Comparison of ENCODE assay signal across 10 cellular contexts in genomic region chr11:64893194-64894069, GRCh38. TPM values are rescaled to one million over a fixed set of nuclear protein-coding genes. Genes with fewer than 3 reads are reported as not detected.
DNase-seq lines count a peak whose midpoint lies in the region; ATAC-seq, FAIRE-seq and TF ChIP-seq lines count a peak whose summit lies in the region.
"Had no signal": no experiment of that assay in that cellular context is flagged by ENCODE, and none has a peak within 500 bp of the region (broad histone marks: within the 10 kb centered on the region; RNA-seq: fewer than 3 reads in every experiment).

No MANE protein-coding gene starts in this region.

- H3K9me3 ChIP-seq in left ventricle myocardium inferior (replicated peaks) = no peaks in the 10 kb centered on the region
- H3K9me3 ChIP-seq in GM12878 (replicated peaks; ENCODE audit: control insufficient read depth, insufficient read depth, low read length) = no peaks in the 10 kb centered on the region
- H3K9me3 ChIP-seq in mesenchymal stem cell (ENCODE audit: control insufficient read depth, low read length) = no peaks in the 10 kb centered on the region
- no peaks in the 10 kb centered on the region for H3K9me3 ChIP-seq in Karpas-422 (ENCODE audit: low read length)
- H3K9me3 ChIP-seq: lower lobe of right lung had no signal

- H2BK120ac ChIP-seq in mesenchymal stem cell (ENCODE audit: low read depth, low read length) = no peak overlapping the region

- no peak for TF ChIP-seq RAD21 in GM12878 (IDR thresholded peaks at IDR 0.05; ENCODE audit: insufficient read depth, low read depth, low read length)

- no peak overlapping the region for H2BK15ac ChIP-seq in mesenchymal stem cell (ENCODE audit: low read depth, poor library complexity, severe bottlenecking)

- CTCF ChIA-PET in GM12878 (lab: Yijun Ruan, JAX) = interaction anchor here (0.8 to 30.0 kb wide), 11 partner anchors 9 to 222 kb away, joined by 3 to 1208 read pairs (median 4); partner anchors contain the start of genes CDC42BPG and EHD1
- CTCF ChIA-PET in activated CD4-positive, alpha-beta memory T cell treated with anti-CD3 and anti-CD28 coated beads, Interleukin-2, amount 10 ng/mL, durations not matched to agents 7 days and 5 days (lab: Charles Lee) = interaction anchor here (0.8 to 30.2 kb wide), 3 partner anchors 8 to 38 kb away, joined by 3 to 957 read pairs (median 5); partner anchors contain the start of gene CDC42BPG

- POLR2A ChIA-PET in GM12878 (lab: Charles Lee) = interaction anchor here (0.8 to 1.7 kb wide), 4 partner anchors 14 to 44 kb away, joined by 3 to 5 read pairs (median 4); no protein-coding TSS in a partner anchor
- POLR2A ChIA-PET in activated CD4-positive, alpha-beta memory T cell treated with anti-CD3 and anti-CD28 coated beads, Interleukin-2, amount 10 ng/mL, durations not matched to agents 7 days and 5 days (lab: Charles Lee) = interaction anchor here (25.5 kb wide), 1 partner anchor 36 kb away, joined by 1068 read pairs; the partner anchor contains the start of gene CDC42BPG

- H3K79me2 ChIP-seq in GM12878 (ENCODE audit: control insufficient read depth, insufficient read depth, low read length) (no peaks in the 10 kb centered on the region), Karpas-422 (ENCODE audit: low read length) (no peaks in the 10 kb centered on the region)

- DNase-seq in left ventricle myocardium inferior (no peak), Right ventricle myocardium inferior (ENCODE audit: missing footprints) (no peak), GM12878 (ENCODE audit: low read depth, low spot score) (no peak), mesenchymal stem cell (no peak), type B pancreatic cell (ENCODE audit: extremely low spot score, unreplicated experiment) (no peak), Karpas-422 (no peak)
- no peak for DNase-seq in activated CD4-positive, alpha-beta memory T cell treated with anti-CD3 and anti-CD28 coated beads, Interleukin-2, amount 10 ng/mL, durations not matched to agents 7 days and 5 days
- DNase-seq in activated CD4-positive, alpha-beta T cell treated with anti-CD3 and anti-CD28 coated beads for 4 hours = no peak

- H3K4me3 ChIP-seq in left ventricle myocardium inferior = no peak overlapping the region
- H3K4me3 ChIP-seq in GM12878 = no peak overlapping the region
- no peak overlapping the region for H3K4me3 ChIP-seq in mesenchymal stem cell (ENCODE audit: insufficient read depth in 1 of 2, low read depth in 1 of 2, low read length in 2 of 2)
- H3K4me3 ChIP-seq in Karpas-422 (ENCODE audit: low read length) = no peak overlapping the region
- H3K4me3 ChIP-seq: lower lobe of right lung had no signal

- H3K9ac ChIP-seq in GM12878 (ENCODE audit: control insufficient read depth, insufficient read depth, low read length) (no peak overlapping the region), mesenchymal stem cell (ENCODE audit: low read length) (no peak overlapping the region), Karpas-422 (ENCODE audit: low read length) (no peak overlapping the region)

- no peaks in the 10 kb centered on the region for H3K79me1 ChIP-seq in mesenchymal stem cell (replicated peaks; ENCODE audit: low read length, poor library complexity, severe bottlenecking)

- H2AK5ac ChIP-seq in mesenchymal stem cell (ENCODE audit: low read length, severe bottlenecking) = no peak overlapping the region

- in situ Hi-C loops in GM12878 (cut with MboI) = loop anchor here (5.0 kb wide), 1 partner anchor 46 kb away; no protein-coding TSS in a partner anchor

- RAD21 ChIA-PET in GM12878 (lab: Charles Lee; ENCODE audit: unreplicated experiment) = interaction anchor here (0.8 to 5.7 kb wide), 11 partner anchors 12 to 104 kb away, joined by 3 to 101 read pairs (median 4); partner anchors contain the start of gene BATF2

- H3K4me1 Mint-ChIP-seq in type B pancreatic cell (ENCODE audit: unreplicated experiment) = peaks cover 8% of the 10 kb centered on the region
- peaks cover 2% of the 10 kb centered on the region for H3K4me1 Mint-ChIP-seq in activated CD4-positive, alpha-beta memory T cell treated with anti-CD3 and anti-CD28 coated beads, Interleukin-2, amount 10 ng/mL, durations not matched to agents 7 days and 5 days

- H3K27me3 ChIP-seq in left ventricle myocardium inferior (ENCODE audit: low read depth) (no peaks in the 10 kb centered on the region), GM12878 (replicated peaks in 1 of 2; ENCODE audit: control insufficient read depth in 2 of 2, insufficient read depth in 2 of 2, low read length in 1 of 2) (no peaks in the 10 kb centered on the region), mesenchymal stem cell (ENCODE audit: control insufficient read depth in 1 of 2, insufficient read depth in 1 of 2, low read length in 2 of 2) (no peaks in the 10 kb centered on the region), Karpas-422 (ENCODE audit: low read length) (no peaks in the 10 kb centered on the region)

- H2BK5ac ChIP-seq in mesenchymal stem cell (ENCODE audit: low read depth, low read length, poor library complexity, severe bottlenecking) = no peak overlapping the region

- no peak overlapping the region for H3K23ac ChIP-seq in mesenchymal stem cell (ENCODE audit: low read length in 2 of 2)

- H3K14ac ChIP-seq in mesenchymal stem cell (ENCODE audit: low read length in 2 of 2) = no peak overlapping the region

- H2BK12ac ChIP-seq in mesenchymal stem cell (ENCODE audit: low read length in 2 of 2) = peak overlapping the region in 1 of 2 experiments; percentile 25

- intact Hi-C loops in left ventricle myocardium inferior (cut with micrococcal nuclease) (loop anchor here (2.0 kb wide), 1 partner anchor 47 kb away; no protein-coding TSS in a partner anchor), Right ventricle myocardium inferior (cut with DNase I) (loop anchor here (1.0 kb wide), 1 partner anchor 46 kb away; no protein-coding TSS in a partner anchor), GM12878 (cut with micrococcal nuclease; ENCODE audit: unreplicated experiment) (loop anchor here (1.0 kb wide), 1 partner anchor 46 kb away; no protein-coding TSS in a partner anchor)

- no peaks in the 10 kb centered on the region for H4K20me1 ChIP-seq in GM12878 (ENCODE audit: control insufficient read depth, insufficient read depth)
- H4K20me1 ChIP-seq in Karpas-422 (ENCODE audit: insufficient read depth, low read depth, low read length) = no peaks in the 10 kb centered on the region

- H3K9me3 Mint-ChIP-seq in type B pancreatic cell = no peaks in the 10 kb centered on the region
- no peaks in the 10 kb centered on the region for H3K9me3 Mint-ChIP-seq in activated CD4-positive, alpha-beta memory T cell treated with anti-CD3 and anti-CD28 coated beads, Interleukin-2, amount 10 ng/mL, durations not matched to agents 7 days and 5 days

- SMC1A ChIA-PET in GM12878 (lab: Charles Lee; ENCODE audit: uncharacterized antibody, unreplicated experiment) = interaction anchor here (0.6 to 7.2 kb wide), 11 partner anchors 13 to 617 kb away, joined by 3 to 138 read pairs (median 4); no protein-coding TSS in a partner anchor

- no peaks in the 10 kb centered on the region for H3K36me3 Mint-ChIP-seq in type B pancreatic cell
- peaks cover 9% of the 10 kb centered on the region for H3K36me3 Mint-ChIP-seq in activated CD4-positive, alpha-beta memory T cell treated with anti-CD3 and anti-CD28 coated beads, Interleukin-2, amount 10 ng/mL, durations not matched to agents 7 days and 5 days (ENCODE audit: low read depth)
- H3K36me3 Mint-ChIP-seq: activated naive CD8-positive, alpha-beta T cell had no signal

- H3K4me2 ChIP-seq in GM12878 (ENCODE audit: control insufficient read depth, insufficient read depth) (no peak overlapping the region), mesenchymal stem cell (ENCODE audit: low read length, poor library complexity, severe bottlenecking) (no peak overlapping the region), Karpas-422 (ENCODE audit: low read depth, low read length, poor library complexity, severe bottlenecking) (no peak overlapping the region)

- no peak overlapping the region for H3K27ac Mint-ChIP-seq in type B pancreatic cell
- no peak overlapping the region for H3K27ac Mint-ChIP-seq in activated CD4-positive, alpha-beta memory T cell treated with anti-CD3 and anti-CD28 coated beads, Interleukin-2, amount 10 ng/mL, durations not matched to agents 7 days and 5 days
- H3K27ac Mint-ChIP-seq: activated naive CD8-positive, alpha-beta T cell had no signal

- WGBS in GM12878 (ENCODE audit: insufficient coverage, insufficient replicate concordance, low lambda C conversion rate, missing lambda C conversion rate) = 67% methylated on average over 23 of the region's 25 CpGs
- WGBS in mesenchymal stem cell = 92% methylated on average over 25 of the region's 25 CpGs

- no peak overlapping the region for H3K4ac ChIP-seq in mesenchymal stem cell (ENCODE audit: low read depth in 1 of 2, low read length in 2 of 2)

- H3K27ac ChIP-seq in left ventricle myocardium inferior (replicated peaks) (peak overlapping the region; percentile 79), GM12878 (ENCODE audit: control insufficient read depth, insufficient read depth) (no peak overlapping the region), mesenchymal stem cell (ENCODE audit: low read length, poor library complexity, severe bottlenecking) (no peak overlapping the region), Karpas-422 (ENCODE audit: low read length) (no peak overlapping the region)
- H3K27ac ChIP-seq: lower lobe of right lung had no signal

- H3K9me2 ChIP-seq in Karpas-422 (replicated peaks; ENCODE audit: insufficient read depth, low read length) = no peaks in the 10 kb centered on the region

- no TSS peak for BruUV-seq in GM12878 (replicated peaks; lab: Mats Ljungman, UMichigan)

- H3K36me3 ChIP-seq in left ventricle myocardium inferior (peaks cover 29% of the 10 kb centered on the region), GM12878 (ENCODE audit: control insufficient read depth in 2 of 2, insufficient read depth in 2 of 2, low read length in 1 of 2) (peaks cover 0 to 3% of the 10 kb centered on the region in 2 experiments; a peak in 1 of 4 replicates), mesenchymal stem cell (ENCODE audit: control insufficient read depth in 1 of 2, insufficient read depth in 2 of 2, low read depth in 1 of 2, low read length in 2 of 2) (peaks cover 37 to 39% of the 10 kb centered on the region in 2 experiments), Karpas-422 (ENCODE audit: insufficient read depth, low read length) (no peaks in the 10 kb centered on the region)

- H3K4me1 ChIP-seq in left ventricle myocardium inferior (peaks cover 50% of the 10 kb centered on the region), GM12878 (ENCODE audit: control insufficient read depth, insufficient read depth, low read length) (peaks cover 2% of the 10 kb centered on the region; the same call in 1 of the 2 replicates), mesenchymal stem cell (ENCODE audit: control insufficient read depth, insufficient read depth, low read depth, low read length) (peaks cover 20% of the 10 kb centered on the region), Karpas-422 (ENCODE audit: low read length) (peaks cover 6% of the 10 kb centered on the region)

- no peaks in the 10 kb centered on the region for H3K27me3 Mint-ChIP-seq in type B pancreatic cell
- H3K27me3 Mint-ChIP-seq in activated CD4-positive, alpha-beta memory T cell treated with anti-CD3 and anti-CD28 coated beads, Interleukin-2, amount 10 ng/mL, durations not matched to agents 7 days and 5 days = no peaks in the 10 kb centered on the region
- H3K27me3 Mint-ChIP-seq: activated naive CD8-positive, alpha-beta T cell had no signal

- H2AFZ ChIP-seq in GM12878 (ENCODE audit: control insufficient read depth, low read depth, low read length) = no peak overlapping the region
- no peak overlapping the region for H2AFZ ChIP-seq in mesenchymal stem cell (ENCODE audit: low read depth, low read length)
- no peak overlapping the region for H2AFZ ChIP-seq in Karpas-422 (ENCODE audit: low read length)

- H3K4me3 Mint-ChIP-seq in type B pancreatic cell = peak overlapping the region; percentile 49
- no peak overlapping the region for H3K4me3 Mint-ChIP-seq in activated CD4-positive, alpha-beta memory T cell treated with anti-CD3 and anti-CD28 coated beads, Interleukin-2, amount 10 ng/mL, durations not matched to agents 7 days and 5 days
- H3K4me3 Mint-ChIP-seq: activated naive CD8-positive, alpha-beta T cell had no signal

- no peak overlapping the region for H4K8ac ChIP-seq in mesenchymal stem cell (ENCODE audit: low read length)

- peak overlapping the region in 1 of 2 experiments; percentile 86 for H3K18ac ChIP-seq in mesenchymal stem cell (ENCODE audit: low read depth in 1 of 2, low read length in 2 of 2)

- peak; percentile 10; the same call in 1 of the 2 replicates for TF ChIP-seq POLR2A in GM12878 (IDR thresholded peaks at IDR 0.05; ENCODE audit: low read depth, low read length)

- TF ChIP-seq CTCF in left ventricle myocardium inferior (IDR thresholded peaks at IDR 0.05; ENCODE audit: borderline replicate concordance) (no peak), GM12878 (IDR thresholded peaks at IDR 0.05 in 2 of 3, conservative IDR thresholded peaks at IDR 0.05 in 1 of 3; ENCODE audit: control insufficient read depth in 2 of 3, extremely low read depth in 1 of 3, insufficient read depth in 1 of 3, low read depth in 3 of 3, low read length in 3 of 3) (no peak), type B pancreatic cell (conservative IDR thresholded peaks at IDR 0.05) (peak; percentile 27)

- ATAC-seq in Right ventricle myocardium inferior (no peak), GM12878 (peak; percentile 73)

- peak overlapping the region; percentile 3 for H4K91ac ChIP-seq in mesenchymal stem cell (ENCODE audit: low read length)

- TF ChIP-seq EP300 in GM12878 (IDR thresholded peaks at IDR 0.05; ENCODE audit: borderline replicate concordance in 1 of 2, control insufficient read depth in 1 of 2, low read depth in 2 of 2, low read length in 2 of 2) = no peak

- FAIRE-seq in GM12878 (lab: Jason Lieb, UNC) = no peak

RNA-seq across cellular contexts. Expression of gene EHD1, which starts 15.0 kb away (rescaled TPM):
- total RNA-seq in left ventricle myocardium inferior = 40.3 TPM
- total RNA-seq in Right ventricle myocardium inferior = 56.0 TPM
- 122 and 128 TPM in 2 replicates for total RNA-seq in GM12878 (2013; cell fraction: nucleolus; rRNA removed)
- total RNA-seq in GM12878 (2014; rRNA removed) = 50.9 and 64.6 TPM in 2 replicates
- 24.3 and 24.5 TPM in 2 replicates for total RNA-seq in GM12878 (2014; rRNA removed; fragmentation: Illumina TruSeq; extraction: Trizol)
- total RNA-seq in GM12878 (2021) = 165 and 166 TPM in 2 replicates
- polyA plus RNA-seq in GM12878 (2011; ENCODE audit: low read depth) = 43.3 TPM
- polyA plus RNA-seq in GM12878 (2011; rRNA removed) = 21.0 and 50.4 TPM in 2 replicates
- polyA plus RNA-seq in GM12878 (2011; cell fraction: cytosol; rRNA removed) = 79.0 and 83.3 TPM in 2 replicates
- polyA plus RNA-seq in GM12878 (2011; cell fraction: nucleus; rRNA removed) = 107 and 190 TPM in 2 replicates
- 112 and 125 TPM in 2 replicates for polyA plus RNA-seq in GM12878 (2012)
- 18.9 and 71.4 TPM in 2 replicates for polyA plus RNA-seq in GM12878 (2014; fragmentation: Illumina TruSeq; extraction: Trizol)
- 1 to 10 TPM; 1.0 to 2.2 TPM for polyA plus RNA-seq in GM12878 (2014; fragmentation: Nextera tagmentation; extraction: Ambion mirVana)
- polyA plus RNA-seq in GM12878 (2014; rRNA removed) = 68.5 and 102 TPM in 2 replicates
- 10 to 100 TPM; 88.1 to 97.5 TPM for polyA plus RNA-seq in GM12878 (2016; fragmentation: Nextera tagmentation; extraction: Ambion mirVana)
- 75.9 and 95.9 TPM in 2 replicates for polyA minus RNA-seq in GM12878 (2011; rRNA and poly(A)+ RNA removed)
- 32.5 and 39.8 TPM in 2 replicates for polyA minus RNA-seq in GM12878 (2011; cell fraction: cytosol; rRNA and poly(A)+ RNA removed)
- 37.4 and 72.2 TPM in 2 replicates for polyA minus RNA-seq in GM12878 (2011; cell fraction: nucleus; rRNA and poly(A)+ RNA removed)
- polyA plus RNA-seq in mesenchymal stem cell (2013, experiment 1 of 2) = 57.6 TPM
- 57.2 TPM for polyA plus RNA-seq in mesenchymal stem cell (2013, experiment 2 of 2)
- 86.6 and 121 TPM in 2 replicates for total RNA-seq in type B pancreatic cell (ENCODE audit: low replicate concordance)
- total RNA-seq in Karpas-422 (2014; rRNA removed; shearing (Covaris generic); ENCODE audit: low replicate concordance) = 30.8 and 77.3 TPM in 2 replicates
- total RNA-seq in activated CD4-positive, alpha-beta memory T cell treated with anti-CD3 and anti-CD28 coated beads, Interleukin-2, amount 10 ng/mL, durations not matched to agents 7 days and 5 days = 100 to 1,000 TPM; 138 to 146 TPM

RNA-seq across cellular contexts. Expression of gene ATG2A, which starts 23.6 kb away (rescaled TPM):
- total RNA-seq in left ventricle myocardium inferior (13.1 TPM), Right ventricle myocardium inferior (10.7 TPM), GM12878 (2014; rRNA removed) (7.4 and 10.2 TPM in 2 replicates), GM12878 (2014; rRNA removed; fragmentation: Illumina TruSeq; extraction: Trizol) (2.0 and 2.2 TPM in 2 replicates), GM12878 (2021) (16.5 and 19.0 TPM in 2 replicates), type B pancreatic cell (ENCODE audit: low replicate concordance) (26.8 and 30.8 TPM in 2 replicates)
- total RNA-seq in GM12878 (2013; cell fraction: nucleolus; rRNA removed) = 33.5 and 35.5 TPM in 2 replicates
- 3.9 TPM for polyA plus RNA-seq in GM12878 (2011; ENCODE audit: low read depth)
- polyA plus RNA-seq in GM12878 (2011; rRNA removed) (0.65 and 2.3 TPM in 2 replicates), GM12878 (2014; fragmentation: Illumina TruSeq; extraction: Trizol) (0.52 and 2.4 TPM in 2 replicates), GM12878 (2014; fragmentation: Nextera tagmentation; extraction: Ambion mirVana) (under 1 TPM; 0.08 to 0.51 TPM), GM12878 (2014; rRNA removed) (7.2 and 13.2 TPM in 2 replicates), GM12878 (2016; fragmentation: Nextera tagmentation; extraction: Ambion mirVana) (1 to 10 TPM; 6.8 to 8.3 TPM)
- polyA plus RNA-seq in GM12878 (2011; cell fraction: cytosol; rRNA removed) = 3.6 and 4.5 TPM in 2 replicates
- 27.0 and 30.1 TPM in 2 replicates for polyA plus RNA-seq in GM12878 (2011; cell fraction: nucleus; rRNA removed)
- polyA plus RNA-seq in GM12878 (2012) = 12.6 and 13.8 TPM in 2 replicates
- polyA minus RNA-seq in GM12878 (2011; rRNA and poly(A)+ RNA removed) = 5.6 and 6.2 TPM in 2 replicates
- 6.5 and 6.8 TPM in 2 replicates for polyA minus RNA-seq in GM12878 (2011; cell fraction: cytosol; rRNA and poly(A)+ RNA removed)
- polyA minus RNA-seq in GM12878 (2011; cell fraction: nucleus; rRNA and poly(A)+ RNA removed) = 20.1 and 25.6 TPM in 2 replicates
- polyA plus RNA-seq in mesenchymal stem cell (2013, experiment 1 of 2) = 6.2 TPM
- 6.0 TPM for polyA plus RNA-seq in mesenchymal stem cell (2013, experiment 2 of 2)
- 16.2 and 24.6 TPM in 2 replicates for total RNA-seq in Karpas-422 (2014; rRNA removed; shearing (Covaris generic); ENCODE audit: low replicate concordance)
- 10 to 100 TPM; 37.4 to 40.7 TPM for total RNA-seq in activated CD4-positive, alpha-beta memory T cell treated with anti-CD3 and anti-CD28 coated beads, Interleukin-2, amount 10 ng/mL, durations not matched to agents 7 days and 5 days

RNA-seq across cellular contexts. Expression of gene PPP2R5B, which starts 31.1 kb away (rescaled TPM):
- 22.5 TPM for total RNA-seq in left ventricle myocardium inferior
- total RNA-seq in Right ventricle myocardium inferior = 20.6 TPM
- total RNA-seq in GM12878 (2013; cell fraction: nucleolus; rRNA removed) = 8.1 and 8.8 TPM in 2 replicates
- total RNA-seq in GM12878 (2014; rRNA removed) = 2.8 and 3.3 TPM in 2 replicates
- 1.2 and 1.7 TPM in 2 replicates for total RNA-seq in GM12878 (2014; rRNA removed; fragmentation: Illumina TruSeq; extraction: Trizol)
- 4.7 and 4.9 TPM in 2 replicates for total RNA-seq in GM12878 (2021)
- polyA plus RNA-seq in GM12878 (2011; ENCODE audit: low read depth) = 8.8 TPM
- polyA plus RNA-seq in GM12878 (2011; rRNA removed) = 5.0 and 6.7 TPM in 2 replicates
- polyA plus RNA-seq in GM12878 (2011; cell fraction: cytosol; rRNA removed) = 6.8 and 7.2 TPM in 2 replicates
- 20.9 and 29.4 TPM in 2 replicates for polyA plus RNA-seq in GM12878 (2011; cell fraction: nucleus; rRNA removed)
- polyA plus RNA-seq in GM12878 (2012) = 11.9 and 13.1 TPM in 2 replicates
- polyA plus RNA-seq in GM12878 (2014; fragmentation: Illumina TruSeq; extraction: Trizol) = 1.4 and 1.8 TPM in 2 replicates
- polyA plus RNA-seq in GM12878 (2014; fragmentation: Nextera tagmentation; extraction: Ambion mirVana) = under 1 TPM; 0.08 to 0.11 TPM
- 2.2 and 3.6 TPM in 2 replicates for polyA plus RNA-seq in GM12878 (2014; rRNA removed)
- polyA plus RNA-seq in GM12878 (2016; fragmentation: Nextera tagmentation; extraction: Ambion mirVana) = 1 to 10 TPM; 1.7 to 3.1 TPM
- 4.2 and 4.8 TPM in 2 replicates for polyA minus RNA-seq in GM12878 (2011; rRNA and poly(A)+ RNA removed)
- polyA minus RNA-seq in GM12878 (2011; cell fraction: cytosol; rRNA and poly(A)+ RNA removed) = 2.8 and 2.9 TPM in 2 replicates
- polyA minus RNA-seq in GM12878 (2011; cell fraction: nucleus; rRNA and poly(A)+ RNA removed) = 4.1 and 4.3 TPM in 2 replicates
- polyA plus RNA-seq in mesenchymal stem cell (2013, experiment 1 of 2) = 16.6 TPM
- 15.1 TPM for polyA plus RNA-seq in mesenchymal stem cell (2013, experiment 2 of 2)
- total RNA-seq in type B pancreatic cell (ENCODE audit: low replicate concordance) = 14.8 and 19.4 TPM in 2 replicates
- total RNA-seq in Karpas-422 (2014; rRNA removed; shearing (Covaris generic); ENCODE audit: low replicate concordance) = 1.8 and 7.5 TPM in 2 replicates
- 10 to 100 TPM; 19.8 to 21.1 TPM for total RNA-seq in activated CD4-positive, alpha-beta memory T cell treated with anti-CD3 and anti-CD28 coated beads, Interleukin-2, amount 10 ng/mL, durations not matched to agents 7 days and 5 days

RNA-seq across cellular contexts. Expression of gene GPHA2, which starts 42.3 kb away (rescaled TPM):
- total RNA-seq in left ventricle myocardium inferior = not detected
- total RNA-seq in Right ventricle myocardium inferior = not detected
- not detected in 2 replicates for total RNA-seq in GM12878 (2013; cell fraction: nucleolus; rRNA removed)
- total RNA-seq in GM12878 (2014; rRNA removed) = not detected in 2 replicates
- not detected in 2 replicates for total RNA-seq in GM12878 (2014; rRNA removed; fragmentation: Illumina TruSeq; extraction: Trizol)
- total RNA-seq in GM12878 (2021) = not detected in 2 replicates
- polyA plus RNA-seq in GM12878 (2011; ENCODE audit: low read depth) = not detected
- not detected in 2 replicates for polyA plus RNA-seq in GM12878 (2011; rRNA removed)
- not detected in 2 replicates for polyA plus RNA-seq in GM12878 (2011; cell fraction: cytosol; rRNA removed)
- not detected in 2 replicates for polyA plus RNA-seq in GM12878 (2011; cell fraction: nucleus; rRNA removed)
- not detected in 2 replicates for polyA plus RNA-seq in GM12878 (2012)
- not detected in 2 replicates for polyA plus RNA-seq in GM12878 (2014; fragmentation: Illumina TruSeq; extraction: Trizol)
- polyA plus RNA-seq in GM12878 (2014; fragmentation: Nextera tagmentation; extraction: Ambion mirVana) = not detected
- polyA plus RNA-seq in GM12878 (2014; rRNA removed) = not detected in 2 replicates
- polyA plus RNA-seq in GM12878 (2016; fragmentation: Nextera tagmentation; extraction: Ambion mirVana) = not detected
- not detected in 2 replicates for polyA minus RNA-seq in GM12878 (2011; rRNA and poly(A)+ RNA removed)
- not detected in 2 replicates for polyA minus RNA-seq in GM12878 (2011; cell fraction: cytosol; rRNA and poly(A)+ RNA removed)
- polyA minus RNA-seq in GM12878 (2011; cell fraction: nucleus; rRNA and poly(A)+ RNA removed) = not detected in 2 replicates
- polyA plus RNA-seq in mesenchymal stem cell (2013, experiment 1 of 2) = not detected
- polyA plus RNA-seq in mesenchymal stem cell (2013, experiment 2 of 2) = not detected
- total RNA-seq in type B pancreatic cell (ENCODE audit: low replicate concordance) = 0.85 TPM in 1 of 2 replicates, not detected in the other
- total RNA-seq in Karpas-422 (2014; rRNA removed; shearing (Covaris generic); ENCODE audit: low replicate concordance) = not detected in 2 replicates
- not detected for total RNA-seq in activated CD4-positive, alpha-beta memory T cell treated with anti-CD3 and anti-CD28 coated beads, Interleukin-2, amount 10 ng/mL, durations not matched to agents 7 days and 5 days
- total RNA-seq: lower lobe of right lung had no signal

RNA-seq across cellular contexts. Expression of gene CDC42BPG, which starts 49.0 kb away (rescaled TPM):
- 1.1 TPM for total RNA-seq in left ventricle myocardium inferior
- total RNA-seq in Right ventricle myocardium inferior = 0.16 TPM
- 0.73 and 1.6 TPM in 2 replicates for total RNA-seq in GM12878 (2013; cell fraction: nucleolus; rRNA removed)
- total RNA-seq in GM12878 (2014; rRNA removed) = 0.11 and 1.3 TPM in 2 replicates
- total RNA-seq in GM12878 (2014; rRNA removed; fragmentation: Illumina TruSeq; extraction: Trizol) = 0.09 TPM in 2 replicates
- total RNA-seq in GM12878 (2021) = 0.36 and 0.45 TPM in 2 replicates
- 0.10 TPM for polyA plus RNA-seq in GM12878 (2011; ENCODE audit: low read depth)
- polyA plus RNA-seq in GM12878 (2011; rRNA removed) = 0.04 and 0.12 TPM in 2 replicates
- 0.10 and 0.13 TPM in 2 replicates for polyA plus RNA-seq in GM12878 (2011; cell fraction: cytosol; rRNA removed)
- 0.48 and 0.92 TPM in 2 replicates for polyA plus RNA-seq in GM12878 (2011; cell fraction: nucleus; rRNA removed)
- polyA plus RNA-seq in GM12878 (2012) = 0.22 and 0.45 TPM in 2 replicates
- polyA plus RNA-seq in GM12878 (2014; fragmentation: Illumina TruSeq; extraction: Trizol) = 0.03 and 0.46 TPM in 2 replicates
- polyA plus RNA-seq in GM12878 (2014; fragmentation: Nextera tagmentation; extraction: Ambion mirVana) = under 1 TPM in 1 of 2 experiments, not detected in 1; 0.02 TPM
- polyA plus RNA-seq in GM12878 (2014; rRNA removed) = 0.44 and 0.53 TPM in 2 replicates
- polyA plus RNA-seq in GM12878 (2016; fragmentation: Nextera tagmentation; extraction: Ambion mirVana) = under 1 TPM; 0.04 TPM
- 0.05 TPM in 1 of 2 replicates, not detected in the other for polyA minus RNA-seq in GM12878 (2011; rRNA and poly(A)+ RNA removed)
- polyA minus RNA-seq in GM12878 (2011; cell fraction: cytosol; rRNA and poly(A)+ RNA removed) = 0.13 TPM in 1 of 2 replicates, not detected in the other
- polyA minus RNA-seq in GM12878 (2011; cell fraction: nucleus; rRNA and poly(A)+ RNA removed) = 0.19 and 0.24 TPM in 2 replicates
- polyA plus RNA-seq in mesenchymal stem cell (2013, experiment 1 of 2) = 0.26 TPM
- polyA plus RNA-seq in mesenchymal stem cell (2013, experiment 2 of 2) = 0.21 TPM
- 20.1 and 47.7 TPM in 2 replicates for total RNA-seq in type B pancreatic cell (ENCODE audit: low replicate concordance)
- 0.15 and 0.22 TPM in 2 replicates for total RNA-seq in Karpas-422 (2014; rRNA removed; shearing (Covaris generic); ENCODE audit: low replicate concordance)
- total RNA-seq in activated CD4-positive, alpha-beta memory T cell treated with anti-CD3 and anti-CD28 coated beads, Interleukin-2, amount 10 ng/mL, durations not matched to agents 7 days and 5 days = under 1 TPM; 0.65 to 0.70 TPM
